In the genomic region with DNA sequence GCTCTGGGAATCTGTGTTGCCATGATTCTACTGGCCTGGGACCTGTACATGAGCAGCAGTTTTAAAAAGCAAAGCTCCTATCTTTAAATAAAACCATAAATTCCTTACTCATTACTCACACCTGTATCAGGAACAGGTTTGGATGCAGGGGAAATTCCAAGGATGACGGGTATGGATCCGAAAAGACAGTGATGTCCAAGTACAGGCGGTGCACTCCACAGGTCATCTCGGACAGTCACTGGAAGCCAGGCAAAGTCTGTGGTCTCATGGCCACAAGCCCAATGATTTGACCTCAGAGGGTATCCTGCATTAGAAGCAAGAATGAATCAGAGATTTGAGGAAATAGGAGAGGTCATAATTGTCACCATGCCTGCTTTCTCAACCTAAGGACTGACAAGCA, we compare ENCODE assay signal across 7 cellular contexts.
DNase-seq lines count a peak whose midpoint lies in the region; TF ChIP-seq lines count a peak whose summit lies in the region.
"Not testable (repeated sequence)": the region's sequence is repeated elsewhere in the genome, so short reads cannot be mapped to it uniquely, and the experiment has no call there.

No MANE protein-coding gene starts in this region.

- not testable (repeated sequence) for H3K4me3 Mint-ChIP-seq in activated CD4-positive, alpha-beta T cell treated with anti-CD3 and anti-CD28 coated beads, Interleukin-2, amount 10 ng/mL, durations not matched to agents 24 days and 14 days; MCF 10A (ENCODE audit: unreplicated experiment)

- BruUV-seq in MCF 10A (replicated peaks; lab: Mats Ljungman, UMichigan): not testable (repeated sequence)

- intact Hi-C loops in activated CD4-positive, alpha-beta T cell treated with anti-CD3 and anti-CD28 coated beads, Interleukin-2, amount 10 ng/mL, durations not matched to agents 24 days and 14 days (cut with micrococcal nuclease); MCF 10A (cut with micrococcal nuclease): not testable (repeated sequence)

- not testable (repeated sequence) for H3K27ac Mint-ChIP-seq in activated CD4-positive, alpha-beta T cell treated with anti-CD3 and anti-CD28 coated beads, Interleukin-2, amount 10 ng/mL, durations not matched to agents 24 days and 14 days; MCF 10A (ENCODE audit: low read depth, unreplicated experiment)

- DNase-seq in Daoy (ENCODE audit: low read depth): peak; percentile 18
- peak; percentile 3 for DNase-seq in HK-2 (ENCODE audit: unreplicated experiment)
- peak; percentile 66 for DNase-seq in NCI-H226
- DNase-seq in activated CD4-positive, alpha-beta T cell treated with anti-CD3 and anti-CD28 coated beads, Interleukin-2, amount 10 ng/mL, durations not matched to agents 24 days and 14 days: peak; percentile 12
- DNase-seq in MCF 10A (ENCODE audit: unreplicated experiment): peak; percentile 4
- DNase-seq in epithelial cell of esophagus (ENCODE audit: low read depth): peak; percentile 26
- DNase-seq in kidney tubule cell (ENCODE audit: low spot score): peak; percentile 87

- CTCF ChIA-PET in MCF 10A (lab: Yijun Ruan, JAX): not testable (repeated sequence)

- not testable (repeated sequence) for H3K4me3 ChIP-seq in epithelial cell of esophagus (ENCODE audit: low read length)

- not testable (repeated sequence) for H3K36me3 Mint-ChIP-seq in activated CD4-positive, alpha-beta T cell treated with anti-CD3 and anti-CD28 coated beads, Interleukin-2, amount 10 ng/mL, durations not matched to agents 24 days and 14 days (ENCODE audit: low read depth); MCF 10A (ENCODE audit: insufficient read depth, unreplicated experiment)

- not testable (repeated sequence) for H3K27me3 Mint-ChIP-seq in activated CD4-positive, alpha-beta T cell treated with anti-CD3 and anti-CD28 coated beads, Interleukin-2, amount 10 ng/mL, durations not matched to agents 24 days and 14 days; MCF 10A (ENCODE audit: insufficient read depth, unreplicated experiment)

- POLR2A ChIA-PET in MCF 10A (lab: Yijun Ruan, JAX): not testable (repeated sequence)

- not testable (repeated sequence) for H3K4me1 Mint-ChIP-seq in activated CD4-positive, alpha-beta T cell treated with anti-CD3 and anti-CD28 coated beads, Interleukin-2, amount 10 ng/mL, durations not matched to agents 24 days and 14 days
- H3K4me1 Mint-ChIP-seq in MCF 10A (ENCODE audit: insufficient read depth, unreplicated experiment): peaks cover 18% of the 10 kb centered on the region

- TF ChIP-seq CTCF in MCF 10A (IDR thresholded peaks at IDR 0.05; ENCODE audit: unreplicated experiment); epithelial cell of esophagus (IDR thresholded peaks at IDR 0.05; ENCODE audit: insufficient read depth, low read depth, low read length, missing control alignments): not testable (repeated sequence)

- not testable (repeated sequence) for H3K9me3 Mint-ChIP-seq in activated CD4-positive, alpha-beta T cell treated with anti-CD3 and anti-CD28 coated beads, Interleukin-2, amount 10 ng/mL, durations not matched to agents 24 days and 14 days; MCF 10A (ENCODE audit: unreplicated experiment)

Comparison
In these comparisons a context has a peak if more than half of its experiments do, and no peak if none do; other contexts are left out.
1. DNase-seq: peak in every context shown above with its lines; median percentile 87 in kidney tubule cell; 66 in NCI-H226; 26 in epithelial cell of esophagus; 18 in Daoy; 12 in activated CD4-positive, alpha-beta T cell treated with anti-CD3 and anti-CD28 coated beads, Interleukin-2, amount 10 ng/mL, durations not matched to agents 24 days and 14 days; 4 in MCF 10A; 3 in HK-2.